14 cellular contexts compared by ENCODE assay signal in genomic region chr2:120244656-120245519, GRCh38. TPM values are rescaled to one million over a fixed set of nuclear protein-coding genes. Genes with fewer than 3 reads are reported as not detected.
DNase-seq lines count a peak whose midpoint lies in the region; ATAC-seq, FAIRE-seq and TF ChIP-seq lines count a peak whose summit lies in the region.
"Had no signal": no experiment of that assay in that cellular context is flagged by ENCODE, and none has a peak within 500 bp of the region (broad histone marks: within the 10 kb centered on the region; RNA-seq: fewer than 3 reads in every experiment).

No MANE protein-coding gene starts in this region.

- no peak overlapping the region for H3K27ac Mint-ChIP-seq in endodermal cell
- peak overlapping the region; percentile 37 for H3K27ac Mint-ChIP-seq in neural crest cell (ENCODE audit: unreplicated experiment)
- H3K27ac Mint-ChIP-seq: activated T-cell treated with anti-CD3 and anti-CD28 coated beads, Interleukin-2, amount 50 U/mL, for 72 hours; immature natural killer cell had no signal

- H3K9me3 ChIP-seq in A549 (no peaks in the 10 kb centered on the region), HCT116 (ENCODE audit: control insufficient read depth in 1 of 2, insufficient read depth in 1 of 2, low read depth in 1 of 2, low read length in 2 of 2) (peaks cover 0 to 9% of the 10 kb centered on the region in 2 experiments; a peak in 1 of 4 replicates), endodermal cell (ENCODE audit: control insufficient read depth, low read length) (no peaks in the 10 kb centered on the region)
- H3K9me3 ChIP-seq: adrenal gland, SJSA1 had no signal

- peak overlapping the region; percentile 24 for H2AFZ ChIP-seq in HCT116 (ENCODE audit: low read depth, low read length, poor library complexity, severe bottlenecking)

- no peaks in the 10 kb centered on the region for H4K20me1 ChIP-seq in HCT116 (ENCODE audit: insufficient read depth)

- H3K27ac ChIP-seq in A549 (peak overlapping the region; percentile 51 to 81; a peak in 5 of 6 replicates), HCT116 (ENCODE audit: low read depth, low read length) (peak overlapping the region; percentile 47; the same call in 1 of the 2 replicates), endodermal cell (ENCODE audit: low read depth, low read length) (no peak overlapping the region)
- H3K27ac ChIP-seq: SJSA1 had no signal

- RAD21 ChIA-PET in HCT116 (lab: Charles Lee; ENCODE audit: low non-redundant PET in 1 of 2, low total read pairs in 2 of 2, uncharacterized antibody in 2 of 2, unreplicated experiment in 2 of 2): no interaction called here

- TF ChIP-seq RAD21 in A549 (conservative IDR thresholded peaks at IDR 0.05 in 1 of 2, IDR thresholded peaks at IDR 0.05 in 1 of 2) (no peak), HCT116 (IDR thresholded peaks at IDR 0.05; ENCODE audit: low read depth) (no peak)

- intact Hi-C loops in HCT116 (cut with micrococcal nuclease): no loop called here

- TF ChIP-seq POLR2A in A549 (IDR thresholded peaks at IDR 0.05; ENCODE audit: low read length) (no peak; the same call in 1 of the 2 replicates), HCT116 (IDR thresholded peaks at IDR 0.05; ENCODE audit: borderline replicate concordance, extremely low read depth, insufficient read depth, insufficient read length) (no peak)

- whole genome bisulfite sequencing in A549 (ENCODE audit: missing lambda C conversion rate): 79% methylated on average over 12 of the region's 12 CpGs
- 86% methylated on average over 12 of the region's 12 CpGs for WGBS in endodermal cell (ENCODE audit: insufficient coverage in 1 of 2, insufficient read length in 1 of 2), 2 experiments

- peaks cover 26% of the 10 kb centered on the region for H3K27me3 Mint-ChIP-seq in endodermal cell (ENCODE audit: insufficient read depth)
- H3K27me3 Mint-ChIP-seq in neural crest cell (ENCODE audit: low read depth): peaks cover 18% of the 10 kb centered on the region

- TF ChIP-seq EP300 in A549 (IDR thresholded peaks at IDR 0.05): no peak

- no peaks in the 10 kb centered on the region for H3K36me3 Mint-ChIP-seq in endodermal cell (ENCODE audit: low read depth)
- H3K36me3 Mint-ChIP-seq in neural crest cell (ENCODE audit: low read depth): no peaks in the 10 kb centered on the region
- H3K36me3 Mint-ChIP-seq: immature natural killer cell had no signal

- H3K4me1 Mint-ChIP-seq in endodermal cell: peaks cover 30% of the 10 kb centered on the region
- H3K4me1 Mint-ChIP-seq in neural crest cell: peaks cover 31% of the 10 kb centered on the region
- H3K4me1 Mint-ChIP-seq: central memory CD8-positive, alpha-beta T cell; immature natural killer cell had no signal

- H3K36me3 ChIP-seq in HCT116 (ENCODE audit: control insufficient read depth in 1 of 2, insufficient read depth in 2 of 2, low read length in 2 of 2): no peaks in the 10 kb centered on the region
- no peaks in the 10 kb centered on the region for H3K36me3 ChIP-seq in endodermal cell (ENCODE audit: control insufficient read depth, insufficient read depth, low read length)
- H3K36me3 ChIP-seq: adrenal gland, SJSA1 had no signal

- H3K9ac ChIP-seq in HCT116 (ENCODE audit: low read length) (peak overlapping the region; percentile 35), endodermal cell (ENCODE audit: extremely low read depth, low read length, poor library complexity, severe bottlenecking) (no peak overlapping the region)

- TF ChIP-seq CTCF in A549 (IDR thresholded peaks at IDR 0.05): no peak
- no peak for TF ChIP-seq CTCF in HCT116 (IDR thresholded peaks at IDR 0.05 in 2 of 3, conservative IDR thresholded peaks at IDR 0.05 in 1 of 3; ENCODE audit: borderline replicate concordance in 1 of 3, insufficient read depth in 1 of 3, low read depth in 2 of 3, low read length in 2 of 3)
- no peak for TF ChIP-seq CTCF in endodermal cell (conservative IDR thresholded peaks at IDR 0.05)
- TF ChIP-seq CTCF in neural crest cell (conservative IDR thresholded peaks at IDR 0.05): no peak

- no peak for FAIRE-seq in A549 (lab: Jason Lieb, UNC)

- H3K9me3 Mint-ChIP-seq in endodermal cell (no peaks in the 10 kb centered on the region), neural crest cell (no peaks in the 10 kb centered on the region)
- H3K9me3 Mint-ChIP-seq: central memory CD8-positive, alpha-beta T cell had no signal

- no peaks in the 10 kb centered on the region for H3K79me2 ChIP-seq in HCT116 (ENCODE audit: insufficient read depth, low read length)

- ATAC-seq in A549 (peak in 1 of 2 experiments; percentile 29; a peak in 3 of 6 replicates), HCT116 (peak; percentile 59), HG02885 (IDR thresholded peaks at IDR 0.05; ENCODE audit: poor library complexity, unreplicated experiment) (no peak)
- ATAC-seq: activated T-cell treated with anti-CD3 and anti-CD28 coated beads, Interleukin-2, amount 50 U/mL, for 72 hours had no signal

- BruUV-seq in HCT116 (replicated peaks; lab: Mats Ljungman, UMichigan): no TSS peak

- H3K4me3 ChIP-seq in A549: no peak overlapping the region
- H3K4me3 ChIP-seq in HCT116 (replicated peaks in 1 of 2; ENCODE audit: low read depth in 1 of 2, low read length in 2 of 2): no peak overlapping the region
- H3K4me3 ChIP-seq in endodermal cell (ENCODE audit: low read length): no peak overlapping the region
- H3K4me3 ChIP-seq: adrenal gland, SJSA1 had no signal

- CTCF ChIA-PET in A549 (lab: Yijun Ruan, JAX) (interaction anchor here (1.2 kb wide), 4 partner anchors 10 to 135 kb away, joined by 3 to 4 read pairs (median 4); no protein-coding TSS in a partner anchor), HCT116 (lab: Charles Lee) (no interaction called here)

- H3K4me3 Mint-ChIP-seq in endodermal cell (no peak overlapping the region), neural crest cell (no peak overlapping the region)
- H3K4me3 Mint-ChIP-seq: activated T-cell treated with anti-CD3 and anti-CD28 coated beads, Interleukin-2, amount 50 U/mL, for 72 hours; central memory CD8-positive, alpha-beta T cell; immature natural killer cell had no signal

- H3K4me2 ChIP-seq in A549: peak overlapping the region; percentile 74
- peak overlapping the region; percentile 66 for H3K4me2 ChIP-seq in HCT116 (ENCODE audit: low read length)

- H3K4me1 ChIP-seq in A549 (peaks cover 28% of the 10 kb centered on the region), HCT116 (ENCODE audit: control insufficient read depth in 1 of 2, insufficient read depth in 2 of 2, low read length in 2 of 2) (peaks cover 28 to 61% of the 10 kb centered on the region in 2 experiments), endodermal cell (ENCODE audit: control insufficient read depth, insufficient read depth, low read length) (peaks cover 4% of the 10 kb centered on the region)

- H3K27me3 ChIP-seq in HCT116 (ENCODE audit: insufficient read depth, low read length) (no peaks in the 10 kb centered on the region), endodermal cell (ENCODE audit: control insufficient read depth, insufficient read depth, low read length, poor library complexity, severe bottlenecking) (peaks cover 8% of the 10 kb centered on the region)
- H3K27me3 ChIP-seq: adrenal gland, SJSA1 had no signal

- no peaks in the 10 kb centered on the region for H3K9me2 ChIP-seq in HCT116 (ENCODE audit: insufficient read depth)

- POLR2A ChIA-PET in A549 (lab: Yijun Ruan, JAX) (no interaction called here), HCT116 (lab: Charles Lee) (no interaction called here)

- DNase-seq in A549 (ENCODE audit: low read depth in 1 of 2, low spot score in 1 of 2) (no peak), HCT116 (ENCODE audit: low read depth, low spot score) (no peak), endodermal cell (peak; percentile 48), neural crest cell (ENCODE audit: low read depth, low spot score) (no peak), cerebellar nuclear complex (lab: John Stamatoyannopoulos, UW) (no peak), COLO668 (lab: John Stamatoyannopoulos, UW; ENCODE audit: unreplicated experiment) (no peak)
- no peak for DNase-seq in stimulated activated CD4-positive, alpha-beta T cell treated with anti-CD3 and anti-CD28 coated beads, Interleukin-4, amount 100 ng/mL, for 1 hour
- DNase-seq: activated T-cell treated with anti-CD3 and anti-CD28 coated beads, Interleukin-2, amount 50 U/mL, for 72 hours; immature natural killer cell; stimulated activated naive CD4-positive, alpha-beta T cell had no signal

TF ChIP-seq in HCT116, 20 proteins besides CTCF, POLR2A, EP300 and RAD21:
- TF ChIP-seq ATF3 (IDR thresholded peaks at IDR 0.05): no peak

RNA-seq across cellular contexts. Expression of gene RALB, which starts 7.8 kb away (rescaled TPM):
- polyA plus RNA-seq in A549 (2011; rRNA removed): 65.9 and 72.9 TPM in 2 replicates
- polyA plus RNA-seq in A549 (2012; cell fraction: cytosol; rRNA removed): 33.6 and 34.3 TPM in 2 replicates
- polyA plus RNA-seq in A549 (2012; cell fraction: nucleus; rRNA removed): 10.4 and 19.1 TPM in 2 replicates
- 71.5 to 77.4 TPM (median 76.5 TPM) in 3 replicates for polyA plus RNA-seq in A549 (2017; fragmentation: RNase III; extraction: RNeasy Plus Mini Kit Qiagen cat#74134 plus additional on column Dnase treatment)
- 21.5 and 22.6 TPM in 2 replicates for polyA minus RNA-seq in A549 (2011; rRNA and poly(A)+ RNA removed)
- total RNA-seq in HCT116 (2021; ENCODE audit: unreplicated experiment): 42.8 TPM
- polyA plus RNA-seq in HCT116 (2012): 47.4 and 60.1 TPM in 2 replicates
- 10 to 100 TPM; 37.1 to 45.8 TPM for total RNA-seq in endodermal cell
- 34.9 TPM for polyA plus RNA-seq in endodermal cell (2013, experiment 1 of 2)
- 34.2 TPM for polyA plus RNA-seq in endodermal cell (2013, experiment 2 of 2)
- 29.3 and 30.0 TPM in 2 replicates for total RNA-seq in neural crest cell

RNA-seq across cellular contexts. Expression of gene TMEM185B, which starts 21.7 kb away (rescaled TPM):
- 41.8 and 48.5 TPM in 2 replicates for polyA plus RNA-seq in A549 (2011; rRNA removed)
- polyA plus RNA-seq in A549 (2012; cell fraction: cytosol; rRNA removed): 45.8 and 58.0 TPM in 2 replicates
- 57.3 and 71.9 TPM in 2 replicates for polyA plus RNA-seq in A549 (2012; cell fraction: nucleus; rRNA removed)
- 28.7 to 31.5 TPM (median 30.3 TPM) in 3 replicates for polyA plus RNA-seq in A549 (2017; fragmentation: RNase III; extraction: RNeasy Plus Mini Kit Qiagen cat#74134 plus additional on column Dnase treatment)
- 24.1 and 30.9 TPM in 2 replicates for polyA minus RNA-seq in A549 (2011; rRNA and poly(A)+ RNA removed)
- total RNA-seq in HCT116 (2021; ENCODE audit: unreplicated experiment): 27.1 TPM
- 18.6 and 19.9 TPM in 2 replicates for polyA plus RNA-seq in HCT116 (2012)
- total RNA-seq in endodermal cell: 10 to 100 TPM; 19.5 to 22.9 TPM
- polyA plus RNA-seq in endodermal cell (2013, experiment 1 of 2): 19.9 TPM
- 17.1 TPM for polyA plus RNA-seq in endodermal cell (2013, experiment 2 of 2)
- 22.4 and 22.7 TPM in 2 replicates for total RNA-seq in neural crest cell
